Comparison of ENCODE assay signal across 10 cellular contexts in genomic region chr10:29535778-29536459, GRCh38.
DNase-seq lines count a peak whose midpoint lies in the region; ATAC-seq and TF ChIP-seq lines count a peak whose summit lies in the region.
"Had no signal": no experiment of that assay in that cellular context is flagged by ENCODE, and none has a peak within 500 bp of the region (broad histone marks: within the 10 kb centered on the region; RNA-seq: fewer than 3 reads in every experiment).

No MANE protein-coding gene starts in this region.

- H3K4me1 ChIP-seq in IMR-90 (ENCODE audit: control insufficient read depth, insufficient read depth, low read length), result peaks cover 2% of the 10 kb centered on the region; the same call in 1 of the 2 replicates
- peaks cover 12 to 16% of the 10 kb centered on the region in 2 donors for H3K4me1 ChIP-seq in left lung
- H3K4me1 ChIP-seq in suprapubic skin, result peaks cover 27% of the 10 kb centered on the region

- no peak overlapping the region for H2AK9ac ChIP-seq in IMR-90 (replicated peaks; ENCODE audit: low read depth, low read length, poor library complexity)

- H3K56ac ChIP-seq in IMR-90 (ENCODE audit: extremely low read depth, insufficient read depth, low read length), result 0 out of 2 replicates have a peak overlapping the region, but pooled peaks have one; percentile 30

- H3K4me2 ChIP-seq in IMR-90 (ENCODE audit: low read depth, low read length), result peak overlapping the region; percentile 66

- peak overlapping the region; percentile 10; the same call in 1 of the 2 replicates for H2BK20ac ChIP-seq in IMR-90 (ENCODE audit: low read depth, low read length)

- H3K9me1 ChIP-seq in IMR-90 (ENCODE audit: insufficient read depth, low read length), result peaks cover 15% of the 10 kb centered on the region

- H4K20me1 ChIP-seq in IMR-90 (ENCODE audit: insufficient read depth, low read length), result peaks cover 20% of the 10 kb centered on the region; the same call in 1 of the 2 replicates

- TF ChIP-seq RAD21 in IMR-90 (IDR thresholded peaks at IDR 0.05; ENCODE audit: low read length), result no peak

- peak overlapping the region; percentile 14; the same call in 1 of the 3 replicates for H2BK15ac ChIP-seq in IMR-90 (ENCODE audit: low read depth, low read length)

- H4K91ac ChIP-seq in IMR-90 (ENCODE audit: insufficient read depth, low read depth, low read length), result no peak overlapping the region

- 13% methylated on average over 1 of the region's 7 CpGs; no CpG with 5 or more reads in 1 of the 2 experiments for WGBS in IMR-90 (ENCODE audit: extremely low coverage in 2 of 2, insufficient read length in 1 of 2), 2 experiments
- WGBS in suprapubic skin, result 74% methylated on average over 7 of the region's 7 CpGs

- peak overlapping the region; percentile 72 for H2AK5ac ChIP-seq in IMR-90 (ENCODE audit: low read depth, low read length)

- peak overlapping the region; percentile 77 for H3K4ac ChIP-seq in IMR-90 (ENCODE audit: low read depth, low read length)

- peak overlapping the region; percentile 16; the same call in 1 of the 2 replicates for H3K4me3 ChIP-seq in IMR-90 (ENCODE audit: insufficient read depth, low read depth, low read length)
- no peak overlapping the region for H3K4me3 ChIP-seq in left lung
- H3K4me3 ChIP-seq in suprapubic skin, result no peak overlapping the region

- peak overlapping the region; percentile 6 for H2BK5ac ChIP-seq in IMR-90 (ENCODE audit: low read depth, low read length, poor library complexity, severe bottlenecking)

- in situ Hi-C loops in IMR-90 (cut with MboI; ENCODE audit: low sequenced_read_pairs), result no loop called here

- H4K5ac ChIP-seq in IMR-90 (ENCODE audit: low read depth, low read length), result no peak overlapping the region

- H2AFZ ChIP-seq in IMR-90 (replicated peaks; ENCODE audit: low read length, poor library complexity), result no peak overlapping the region

- ATAC-seq in IMR-90 (ENCODE audit: low read depth) (peak; percentile 9; the same call in 1 of the 2 replicates), left lung (peak; percentile 79), GM19328 (IDR thresholded peaks at IDR 0.05; ENCODE audit: unreplicated experiment) (no peak), GM18520 (IDR thresholded peaks at IDR 0.05; ENCODE audit: unreplicated experiment) (no peak), HG02938 (IDR thresholded peaks at IDR 0.05; ENCODE audit: unreplicated experiment) (no peak), HG03378 (IDR thresholded peaks at IDR 0.05; ENCODE audit: unreplicated experiment) (no peak)

- H3K9ac ChIP-seq in IMR-90 (ENCODE audit: low read depth, low read length), result no peak overlapping the region

- H3K79me1 ChIP-seq in IMR-90 (ENCODE audit: low read depth in 1 of 2, low read length in 2 of 2), result peaks cover 8 to 68% of the 10 kb centered on the region in 2 experiments; a peak in 3 of 4 replicates

- H3K14ac ChIP-seq in IMR-90 (replicated peaks; ENCODE audit: low read depth, low read length), result peak overlapping the region; percentile 70

- BruUV-seq in IMR-90 (replicated peaks; lab: Mats Ljungman, UMichigan), result no TSS peak

- TF ChIP-seq EP300 in suprapubic skin (IDR thresholded peaks at IDR 0.05), result no peak

- DNase-seq in IMR-90 (no peak), caudate nucleus (lab: John Stamatoyannopoulos, UW) (no peak), left lung (peak in 1 of 2 donors; percentile 76), suprapubic skin (ENCODE audit: low spot score in 2 of 2) (no peak)
- DNase-seq: activated B cell treated with CpG ODN at 0.5 μM for 24 hours; activated naive CD4-positive, alpha-beta T cell treated with anti-CD3 and anti-CD28 coated beads for 36 hours had no signal

- H3K23ac ChIP-seq in IMR-90 (ENCODE audit: low read depth, low read length), result peak overlapping the region; percentile 54; the same call in 1 of the 2 replicates

- H3K36me3 ChIP-seq in IMR-90 (ENCODE audit: control insufficient read depth, insufficient read depth, low read length) (peaks cover 7% of the 10 kb centered on the region), left lung (peaks cover 0 to 24% of the 10 kb centered on the region in 2 donors), suprapubic skin (peaks cover 17% of the 10 kb centered on the region)

- CTCF ChIA-PET in IMR-90 (lab: Yijun Ruan, JAX), result interaction anchor here (0.6 to 1.5 kb wide), 4 partner anchors 12 to 39 kb away, joined by 3 to 16 read pairs (median 6); no protein-coding TSS in a partner anchor

- TF ChIP-seq POLR2A in IMR-90 (IDR thresholded peaks at IDR 0.05; ENCODE audit: low read depth, low read length) (no peak), suprapubic skin (IDR thresholded peaks at IDR 0.05) (no peak)

- no peak overlapping the region for H3K18ac ChIP-seq in IMR-90 (ENCODE audit: low read depth, low read length)

- H3K27ac ChIP-seq in IMR-90 (ENCODE audit: insufficient read depth, low read length), result peak overlapping the region; percentile 1; the same call in 1 of the 2 replicates
- H3K27ac ChIP-seq in caudate nucleus (ENCODE audit: low read depth, low read length), result peak overlapping the region; percentile 54
- peak overlapping the region; percentile 57 to 78 for H3K27ac ChIP-seq in left lung
- peak overlapping the region; percentile 65 for H3K27ac ChIP-seq in suprapubic skin

- H4K8ac ChIP-seq in IMR-90 (ENCODE audit: low read depth in 2 of 2, low read length in 2 of 2), result peak overlapping the region in 1 of 2 experiments; percentile 25; a peak in 2 of 4 replicates

- TF ChIP-seq CTCF in IMR-90 (conservative IDR thresholded peaks at IDR 0.05; ENCODE audit: low read depth, low read length) (no peak), left lung (IDR thresholded peaks at IDR 0.05) (no peak), suprapubic skin (IDR thresholded peaks at IDR 0.05) (no peak)

- intact Hi-C loops in IMR-90 (cut with micrococcal nuclease) (loop anchor here (5.0 to 10.0 kb wide), 3 partner anchors 56 to 319 kb away; no protein-coding TSS in a partner anchor), left lung (cut with DNase I) (no loop called here)

- dilution Hi-C loops in IMR-90 (cut with HindIII; ENCODE audit: low sequenced_read_pairs, unreplicated experiment), result no loop called here

- POLR2A ChIA-PET in IMR-90 (lab: Charles Lee; ENCODE audit: unreplicated experiment), result no interaction called here

- H2BK120ac ChIP-seq in IMR-90 (ENCODE audit: low read depth, low read length), result peak overlapping the region; percentile 45

- H3K9me3 ChIP-seq in IMR-90 (ENCODE audit: control insufficient read depth, insufficient read depth, low read length) (no peaks in the 10 kb centered on the region), left lung (no peaks in the 10 kb centered on the region), suprapubic skin (no peaks in the 10 kb centered on the region)

- H3K27me3 ChIP-seq in IMR-90 (ENCODE audit: control insufficient read depth, insufficient read depth, low read length), result no peaks in the 10 kb centered on the region
- H3K27me3 ChIP-seq in left lung, result no peaks in the 10 kb centered on the region
- H3K27me3 ChIP-seq in suprapubic skin, result no peaks in the 10 kb centered on the region

TF ChIP-seq in IMR-90, 13 proteins besides CTCF, POLR2A, EP300 and RAD21:
- no peak for TF ChIP-seq ELK1 (IDR thresholded peaks at IDR 0.05; ENCODE audit: borderline replicate concordance, low read depth, low read length)
- TF ChIP-seq RFX5 (IDR thresholded peaks at IDR 0.05; ENCODE audit: low read depth, low read length), result no peak
- no peak for TF ChIP-seq SMC3 (IDR thresholded peaks at IDR 0.05; ENCODE audit: low read depth, low read length)

Comparison
In these comparisons a context has a peak if more than half of its experiments do, and no peak if none do; other contexts are left out.
1. ATAC-seq: peak in IMR-90 (single experiment) and left lung (single experiment); none in GM19328 (single experiment), GM18520 (single experiment), HG02938 (single experiment) and HG03378 (single experiment).
2. H3K27ac ChIP-seq: peak in every context shown above with its lines; median percentile 68 in left lung; 65 in suprapubic skin; 54 in caudate nucleus; 1 in IMR-90.